In genomic region chr17:82283208-82283749, GRCh38 we compare ENCODE assay signal across 8 cellular contexts. TPM values are rescaled to one million over a fixed set of nuclear protein-coding genes. Genes with fewer than 3 reads are reported as not detected.
DNase-seq lines count a peak whose midpoint lies in the region; ATAC-seq and TF ChIP-seq lines count a peak whose summit lies in the region.

No MANE protein-coding gene starts in this region.

- no peak for TF ChIP-seq CTCF in vagina (IDR thresholded peaks at IDR 0.05)

- peak overlapping the region; percentile 75 for H3K27ac ChIP-seq in vagina

- H3K9me3 ChIP-seq in vagina, result no peaks in the 10 kb centered on the region

- peaks cover 57% of the 10 kb centered on the region for H3K4me1 ChIP-seq in vagina

- H3K36me3 ChIP-seq in vagina, result no peaks in the 10 kb centered on the region

- no peaks in the 10 kb centered on the region for H3K27me3 ChIP-seq in vagina

- ATAC-seq in SK-N-SH treated with all-trans-retinoic acid at 6 μM for 48 hours, result peak; percentile 84
- no peak for ATAC-seq in HG02884 (IDR thresholded peaks at IDR 0.05; ENCODE audit: unreplicated experiment)
- no peak for ATAC-seq in GM18868 (IDR thresholded peaks at IDR 0.05; ENCODE audit: unreplicated experiment)

- TF ChIP-seq POLR2A in vagina (IDR thresholded peaks at IDR 0.05), result no peak

- peak; percentile 69 for DNase-seq in stimulated activated naive CD4-positive, alpha-beta T cell treated with Interleukin-2 at 50 U/mL for 16 hours (lab: John Stamatoyannopoulos, UW)
- DNase-seq in stimulated activated naive CD4-positive, alpha-beta T cell (lab: John Stamatoyannopoulos, UW), result no peak
- DNase-seq in fibroblast of gingiva (ENCODE audit: low read depth) (peak; percentile 39), vagina (ENCODE audit: extremely low spot score in 2 of 2) (no peak), putamen (ENCODE audit: low spot score) (no peak)

- no peak overlapping the region for H3K4me3 ChIP-seq in vagina

- intact Hi-C loops in vagina (cut with DNase I), result no loop called here

TF ChIP-seq in SK-N-SH treated with all-trans-retinoic acid at 6 μM for 48 hours, 23 proteins besides CTCF, POLR2A, EP300 and RAD21:
- no peak for TF ChIP-seq GLIS3 (CRISPR knock-in tag; IDR thresholded peaks at IDR 0.05)
- TF ChIP-seq ZNF565 (CRISPR knock-in tag; conservative IDR thresholded peaks at IDR 0.05; ENCODE audit: low read depth), result no peak
- no peak for TF ChIP-seq OSR1 (CRISPR knock-in tag; IDR thresholded peaks at IDR 0.05)
- 0 out of 2 replicates have a peak, but pooled peaks have one; percentile 66 for TF ChIP-seq CSDC2 (CRISPR knock-in tag; IDR thresholded peaks at IDR 0.05)
- peak; percentile 36; the same call in 1 of the 2 replicates for TF ChIP-seq ZNF70 (CRISPR knock-in tag; IDR thresholded peaks at IDR 0.05)
- TF ChIP-seq CSRNP3 (CRISPR knock-in tag; IDR thresholded peaks at IDR 0.05), result no peak
- TF ChIP-seq ZC3H10 (CRISPR knock-in tag; IDR thresholded peaks at IDR 0.05), result no peak
- no peak; the same call in 1 of the 2 replicates for TF ChIP-seq TCF4 (CRISPR knock-in tag; IDR thresholded peaks at IDR 0.05; ENCODE audit: borderline replicate concordance)
- no peak for TF ChIP-seq ESRRG (CRISPR knock-in tag; IDR thresholded peaks at IDR 0.05)
- no peak for TF ChIP-seq ISL1 (CRISPR knock-in tag; IDR thresholded peaks at IDR 0.05)
- no peak for TF ChIP-seq POU6F1 (CRISPR knock-in tag; IDR thresholded peaks at IDR 0.05; ENCODE audit: borderline replicate concordance, low read depth)
- TF ChIP-seq RARB (CRISPR knock-in tag; IDR thresholded peaks at IDR 0.05), result no peak
- no peak for TF ChIP-seq ZNF8 (CRISPR knock-in tag; IDR thresholded peaks at IDR 0.05)
- TF ChIP-seq TSHZ2 (CRISPR knock-in tag; IDR thresholded peaks at IDR 0.05), result no peak
- no peak for TF ChIP-seq ARNTL (CRISPR knock-in tag; IDR thresholded peaks at IDR 0.05; ENCODE audit: borderline replicate concordance, low read depth)
- no peak for TF ChIP-seq TOX (CRISPR knock-in tag; IDR thresholded peaks at IDR 0.05; ENCODE audit: borderline replicate concordance)
- TF ChIP-seq PPARA (CRISPR knock-in tag; IDR thresholded peaks at IDR 0.05; ENCODE audit: borderline replicate concordance), result no peak
- TF ChIP-seq PATZ1 (CRISPR knock-in tag; IDR thresholded peaks at IDR 0.05; ENCODE audit: borderline replicate concordance), result no peak
- TF ChIP-seq CREB5 (CRISPR knock-in tag; IDR thresholded peaks at IDR 0.05; ENCODE audit: low read depth), result no peak
- no peak for TF ChIP-seq SNAI2 (CRISPR knock-in tag; IDR thresholded peaks at IDR 0.05)
- 0 out of 2 replicates have a peak, but pooled peaks have one; percentile 28 for TF ChIP-seq ZFP3 (CRISPR knock-in tag; IDR thresholded peaks at IDR 0.05)
- no peak for TF ChIP-seq BACH2 (CRISPR knock-in tag; IDR thresholded peaks at IDR 0.05; ENCODE audit: borderline replicate concordance)

RNA-seq across cellular contexts. Expression of gene CSNK1D, which starts 9.8 kb away (rescaled TPM):
- total RNA-seq in vagina, result 67.8 TPM

RNA-seq across cellular contexts. Expression of gene CD7, which starts 34.1 kb away (rescaled TPM):
- 5.2 TPM for total RNA-seq in vagina

RNA-seq across cellular contexts. Expression of gene SECTM1, which starts 50.3 kb away (rescaled TPM):
- total RNA-seq in vagina, result 37.1 TPM

RNA-seq across cellular contexts. Expression of gene SLC16A3, which starts 54.4 kb away (rescaled TPM):
- total RNA-seq in vagina, result 21.1 TPM

Comparison
In these comparisons a context has a peak if more than half of its experiments do, and no peak if none do; other contexts are left out.
1. DNase-seq: peak in stimulated activated naive CD4-positive, alpha-beta T cell treated with Interleukin-2 at 50 U/mL for 16 hours (single experiment) and fibroblast of gingiva (single experiment); none in stimulated activated naive CD4-positive, alpha-beta T cell (0 of 6), vagina (0 of 2) and putamen (single experiment).